ENCODE assay signal across 9 cellular contexts in genomic region chr4:41359836-41360213, GRCh38.
DNase-seq lines count a peak whose midpoint lies in the region; ATAC-seq and TF ChIP-seq lines count a peak whose summit lies in the region.
"Had no signal": no experiment of that assay in that cellular context is flagged by ENCODE, and none has a peak within 500 bp of the region (broad histone marks: within the 10 kb centered on the region; RNA-seq: fewer than 3 reads in every experiment).

No MANE protein-coding gene starts in this region.

- peaks cover 40% of the 10 kb centered on the region for H3K4me1 Mint-ChIP-seq in endodermal cell
- peaks cover 36% of the 10 kb centered on the region for H3K4me1 Mint-ChIP-seq in nephron progenitor cell
- H3K4me1 Mint-ChIP-seq in T-helper 17 cell, result peaks cover 3% of the 10 kb centered on the region

- H3K27me3 Mint-ChIP-seq in endodermal cell (ENCODE audit: insufficient read depth) (peaks cover 81% of the 10 kb centered on the region), nephron progenitor cell (ENCODE audit: low read depth, poor library complexity) (peaks cover 34% of the 10 kb centered on the region), T-helper 17 cell (peaks cover 43% of the 10 kb centered on the region)

- H3K27ac ChIP-seq in A673 (ENCODE audit: low read depth, low read length, poor library complexity, severe bottlenecking), result no peak overlapping the region
- no peak overlapping the region for H3K27ac ChIP-seq in endodermal cell (ENCODE audit: low read depth, low read length)

- H3K27ac Mint-ChIP-seq in endodermal cell, result no peak overlapping the region
- no peak overlapping the region for H3K27ac Mint-ChIP-seq in nephron progenitor cell
- H3K27ac Mint-ChIP-seq in T-helper 17 cell, result no peak overlapping the region

- ATAC-seq in T-helper 17 cell, result no peak

- no peak for TF ChIP-seq CTCF in A673 (conservative IDR thresholded peaks at IDR 0.05; ENCODE audit: low read depth, low read length)
- TF ChIP-seq CTCF in endodermal cell (conservative IDR thresholded peaks at IDR 0.05), result no peak
- no peak for TF ChIP-seq CTCF in nephron progenitor cell (IDR thresholded peaks at IDR 0.05)

- intact Hi-C loops in A673 (cut with micrococcal nuclease; ENCODE audit: unreplicated experiment), result no loop called here

- H3K9me3 ChIP-seq in A673 (ENCODE audit: low read depth, low read length, poor library complexity, severe bottlenecking) (no peaks in the 10 kb centered on the region), endodermal cell (ENCODE audit: control insufficient read depth, low read length) (no peaks in the 10 kb centered on the region), T-helper 17 cell (ENCODE audit: control insufficient read depth, low read length, poor library complexity, severe bottlenecking) (no peaks in the 10 kb centered on the region)

- H3K9me3 Mint-ChIP-seq in endodermal cell (no peaks in the 10 kb centered on the region), nephron progenitor cell (peaks cover 8% of the 10 kb centered on the region)

- BruUV-seq in A673 (replicated peaks; lab: Mats Ljungman, UMichigan), result no TSS peak

- H3K36me3 Mint-ChIP-seq in endodermal cell (ENCODE audit: low read depth) (no peaks in the 10 kb centered on the region), nephron progenitor cell (ENCODE audit: low read depth) (no peaks in the 10 kb centered on the region), T-helper 17 cell (ENCODE audit: low read depth) (no peaks in the 10 kb centered on the region)

- H3K4me3 Mint-ChIP-seq in endodermal cell (peak overlapping the region; percentile 56), nephron progenitor cell (peak overlapping the region; percentile 82), T-helper 17 cell (no peak overlapping the region)

- POLR2A ChIA-PET in A673 (lab: Charles Lee; ENCODE audit: low non-redundant PET), result no interaction called here

- H3K4me1 ChIP-seq in A673 (ENCODE audit: insufficient read depth, low read length, poor library complexity, severe bottlenecking) (no peaks in the 10 kb centered on the region), endodermal cell (ENCODE audit: control insufficient read depth, insufficient read depth, low read length) (peaks cover 14% of the 10 kb centered on the region)

- DNase-seq in A673 (ENCODE audit: low spot score), result no peak
- peak; percentile 10 for DNase-seq in NCI-H69 (lab: John Stamatoyannopoulos, UW)
- no peak for DNase-seq in endodermal cell
- DNase-seq in nephron progenitor cell, result no peak
- no peak for DNase-seq in T-helper 17 cell
- DNase-seq in stimulated activated CD4-positive, alpha-beta T cell treated with anti-CD3 and anti-CD28 coated beads, Interleukin-4, amount 100 ng/mL, for 1 hour, result no peak
- DNase-seq in EL, result no peak
- no peak for DNase-seq in hepatic stellate cell (ENCODE audit: low spot score)
- DNase-seq: activated CD4-positive, alpha-beta T cell treated with anti-CD3 and anti-CD28 coated beads, Interleukin-2, amount 50 U/mL, for 4 hours had no signal

- H3K4me3 ChIP-seq in A673 (ENCODE audit: low read depth, low read length, poor library complexity, severe bottlenecking) (peak overlapping the region; percentile 60), endodermal cell (ENCODE audit: low read length) (peak overlapping the region; percentile 80)

- H3K36me3 ChIP-seq in A673 (ENCODE audit: insufficient read depth, low read length, poor library complexity, severe bottlenecking), result no peaks in the 10 kb centered on the region
- H3K36me3 ChIP-seq in endodermal cell (ENCODE audit: control insufficient read depth, insufficient read depth, low read length), result no peaks in the 10 kb centered on the region

- H3K27me3 ChIP-seq in A673 (replicated peaks; ENCODE audit: insufficient read depth, low read depth, low read length, poor library complexity) (peaks cover 40% of the 10 kb centered on the region), endodermal cell (ENCODE audit: control insufficient read depth, insufficient read depth, low read length, poor library complexity, severe bottlenecking) (peaks cover 51% of the 10 kb centered on the region)

- 9 to 17% methylated on average over 1 to 11 of the region's 11 CpGs for WGBS in endodermal cell (ENCODE audit: insufficient coverage in 1 of 2, insufficient read length in 1 of 2), 2 experiments

- peak overlapping the region; percentile 34 for H3K9ac ChIP-seq in endodermal cell (ENCODE audit: extremely low read depth, low read length, poor library complexity, severe bottlenecking)

- CTCF ChIA-PET in A673 (lab: Charles Lee), result interaction anchor here (0.6 to 1.0 kb wide), 2 partner anchors 79 to 302 kb away, joined by 3 to 4 read pairs; no protein-coding TSS in a partner anchor
